ENCODE assay signal across 21 cellular contexts in genomic region chr12:82852529-82852928, GRCh38.
DNase-seq lines count a peak whose midpoint lies in the region; ATAC-seq and TF ChIP-seq lines count a peak whose summit lies in the region.
"Had no signal": no experiment of that assay in that cellular context is flagged by ENCODE, and none has a peak within 500 bp of the region (broad histone marks: within the 10 kb centered on the region; RNA-seq: fewer than 3 reads in every experiment).

No MANE protein-coding gene starts in this region.

- no peaks in the 10 kb centered on the region for H3K9me2 ChIP-seq in DOHH2 (replicated peaks; ENCODE audit: control insufficient read depth, low read length)

- no peaks in the 10 kb centered on the region for H4K20me1 ChIP-seq in DOHH2 (ENCODE audit: control insufficient read depth, insufficient read depth, low read depth, low read length)

- H3K79me2 ChIP-seq in DOHH2 (ENCODE audit: control insufficient read depth, low read length), result no peaks in the 10 kb centered on the region

- no peaks in the 10 kb centered on the region for H3K36me3 ChIP-seq in DOHH2 (ENCODE audit: control insufficient read depth, low read length)
- H3K36me3 ChIP-seq in aorta (ENCODE audit: control insufficient read depth in 1 of 2, insufficient read depth in 2 of 2, low read length in 1 of 2), result no peaks in the 10 kb centered on the region
- H3K36me3 ChIP-seq: HAP-1 had no signal

- DNase-seq in aorta, result no peak
- DNase-seq in NOMO-1 treated with DMSO at 0.1 percent for 48 hours (lab: John Stamatoyannopoulos, UW; ENCODE audit: unreplicated experiment), result no peak
- no peak for DNase-seq in glutamatergic neuron
- DNase-seq: CD8-positive, alpha-beta T cell; DND-41; GF-D8; MV-4-11; NCI-H1417 treated with DMSO at 0.1 percent for 48 hours; NCI-H2029; NCI-H510A had no signal

- no peak overlapping the region for H3K27ac Mint-ChIP-seq in glutamatergic neuron (ENCODE audit: unreplicated experiment)
- H3K27ac Mint-ChIP-seq: CD8-positive, alpha-beta T cell; T-helper 1 cell treated with Interleukin-12 subunit alpha and Interleukin-12 subunit beta and Interleukin-4 antibody, amounts not matched to agents 30 μg/mL and 1 μg/mL, for 36 hours had no signal

- no peaks in the 10 kb centered on the region for H3F3A ChIP-seq in DOHH2 (ENCODE audit: control insufficient read depth, insufficient read depth)

- TF ChIP-seq CTCF in DOHH2 (IDR thresholded peaks at IDR 0.05; ENCODE audit: low read depth, low read length, poor library complexity, severe bottlenecking) (no peak), glutamatergic neuron (IDR thresholded peaks at IDR 0.05; ENCODE audit: partially characterized antibody, unreplicated experiment) (no peak)

- intact Hi-C loops in aorta (cut with DNase I), result no loop called here

- peaks cover 4% of the 10 kb centered on the region for H3K36me3 Mint-ChIP-seq in glutamatergic neuron (ENCODE audit: unreplicated experiment)

- peaks cover 2% of the 10 kb centered on the region for H3K9me3 Mint-ChIP-seq in glutamatergic neuron (ENCODE audit: unreplicated experiment)
- H3K9me3 Mint-ChIP-seq: CD8-positive, alpha-beta T cell; T-helper 1 cell treated with Interleukin-12 subunit alpha and Interleukin-12 subunit beta and Interleukin-4 antibody, amounts not matched to agents 30 μg/mL and 1 μg/mL, for 36 hours had no signal

- H3K27me3 Mint-ChIP-seq in glutamatergic neuron (ENCODE audit: unreplicated experiment), result peaks cover 4% of the 10 kb centered on the region

- no peak overlapping the region for H3K4me3 Mint-ChIP-seq in glutamatergic neuron (ENCODE audit: unreplicated experiment)
- H3K4me3 Mint-ChIP-seq: CD8-positive, alpha-beta T cell; T-helper 1 cell treated with Interleukin-12 subunit alpha and Interleukin-12 subunit beta and Interleukin-4 antibody, amounts not matched to agents 30 μg/mL and 1 μg/mL, for 36 hours had no signal

- H3K4me3 ChIP-seq in DOHH2 (ENCODE audit: low read length), result no peak overlapping the region
- no peak overlapping the region for H3K4me3 ChIP-seq in aorta (ENCODE audit: low read length in 2 of 2)
- H3K4me3 ChIP-seq: HAP-1 had no signal

- no peaks in the 10 kb centered on the region for H3K27me3 ChIP-seq in DOHH2 (ENCODE audit: control insufficient read depth, low read length)
- H3K27me3 ChIP-seq in aorta (ENCODE audit: control insufficient read depth in 1 of 2, insufficient read depth in 2 of 2, low read length in 1 of 2), result no peaks in the 10 kb centered on the region

- WGBS in aorta, 2 donors, result 97% methylated on average over 1 of the region's 1 CpG

- H3K27ac ChIP-seq in DOHH2 (ENCODE audit: low read depth, low read length) (no peak overlapping the region), aorta (ENCODE audit: low read depth in 1 of 2, low read length in 2 of 2) (no peak overlapping the region)
- H3K27ac ChIP-seq: 22Rv1, HL-60 had no signal

- H3K4me1 Mint-ChIP-seq in glutamatergic neuron (ENCODE audit: low read depth, unreplicated experiment), result peaks cover 13% of the 10 kb centered on the region

- peak overlapping the region; percentile 21; the same call in 1 of the 2 replicates for H3K4me2 ChIP-seq in DOHH2 (ENCODE audit: low read length)

- peaks cover 10% of the 10 kb centered on the region for H3K4me1 ChIP-seq in DOHH2 (ENCODE audit: control insufficient read depth, low read length)
- H3K4me1 ChIP-seq in aorta (ENCODE audit: control insufficient read depth in 1 of 2, insufficient read depth in 2 of 2, low read length in 2 of 2), result no peaks in the 10 kb centered on the region

- H3K9me3 ChIP-seq in DOHH2 (ENCODE audit: control insufficient read depth, insufficient read depth, low read length) (no peaks in the 10 kb centered on the region), aorta (ENCODE audit: control insufficient read depth, low read length) (no peaks in the 10 kb centered on the region)
- H3K9me3 ChIP-seq: HAP-1 had no signal

- peak; percentile 52 for ATAC-seq in GM18858 (IDR thresholded peaks at IDR 0.05; ENCODE audit: unreplicated experiment)
- ATAC-seq in HG02642 (IDR thresholded peaks at IDR 0.05; ENCODE audit: poor library complexity, unreplicated experiment), result peak; percentile 49
- peak; percentile 34 for ATAC-seq in HG03354 (IDR thresholded peaks at IDR 0.05; ENCODE audit: poor library complexity, severe bottlenecking, unreplicated experiment)
- no peak for ATAC-seq in aorta (ENCODE audit: low FRiP score)
- no peak for ATAC-seq in HG03175 (IDR thresholded peaks at IDR 0.05; ENCODE audit: unreplicated experiment)
- ATAC-seq: CD8-positive, alpha-beta T cell; Right ventricle myocardium inferior; SK-N-SH treated with all-trans-retinoic acid at 6 μM for 48 hours had no signal

Comparison
In these comparisons a context has a peak if more than half of its experiments do, and no peak if none do; other contexts are left out.
1. ATAC-seq: peak in GM18858 (single experiment), HG02642 (single experiment) and HG03354 (single experiment); none in aorta (single experiment) and HG03175 (single experiment).